In genomic region chr18:3796434-3796833, GRCh38 we compare ENCODE assay signal across 9 cellular contexts.
"Had no signal": no experiment of that assay in that cellular context is flagged by ENCODE, and none has a peak within 500 bp of the region (broad histone marks: within the 10 kb centered on the region; RNA-seq: fewer than 3 reads in every experiment).

No MANE protein-coding gene starts in this region.

- H3K9ac ChIP-seq: GM23248 had no signal

- H3K9me3 Mint-ChIP-seq: H9 had no signal

- H3K27ac ChIP-seq: GM23248, HL-60 had no signal

- ATAC-seq: HepG2, K562 had no signal

- H3K4me3 ChIP-seq: GM23248, K562 had no signal

- H2AFZ ChIP-seq: GM23248 had no signal

- DNase-seq: GM23248, GOT3, H9, HCEC 1CT, KG1 had no signal

- FAIRE-seq: H54, HepG2, K562 had no signal

- H3K4me3 Mint-ChIP-seq: H9 had no signal
